16 cellular contexts compared by ENCODE assay signal in the genomic region with DNA sequence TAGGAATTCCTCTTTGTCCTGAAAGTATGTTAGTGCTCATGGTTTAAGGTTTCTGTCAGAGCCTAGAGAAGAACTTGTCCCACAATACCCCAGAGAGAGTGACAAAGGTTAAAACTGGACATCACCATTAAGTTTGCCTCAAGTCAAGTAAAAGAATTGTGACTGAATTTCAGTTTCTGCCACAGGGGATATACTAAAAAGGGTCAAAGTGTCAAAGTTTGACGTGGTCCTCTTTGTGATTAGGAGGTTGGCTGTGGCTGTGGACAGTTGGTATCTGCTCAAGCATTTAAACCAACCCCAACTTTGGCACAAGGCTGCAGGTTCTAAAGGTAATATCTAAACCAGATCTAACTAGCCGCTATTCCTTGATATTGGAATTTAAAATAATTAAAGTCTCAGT.
"Had no signal": no experiment of that assay in that cellular context is flagged by ENCODE, and none has a peak within 500 bp of the region (broad histone marks: within the 10 kb centered on the region; RNA-seq: fewer than 3 reads in every experiment).

No MANE protein-coding gene starts in this region.

- H3K27me3 ChIP-seq: neural progenitor cell, thyroid gland had no signal

- DNase-seq: activated CD4-positive, alpha-beta T cell treated with anti-CD3 and anti-CD28 coated beads, Interleukin-2, amount 10 ng/mL, durations not matched to agents 24 days and 14 days; activated CD4-positive, CD25-positive, alpha-beta regulatory T cell; activated CD8-positive, alpha-beta T cell treated with anti-CD3 and anti-CD28 coated beads, Interleukin-2, amount 10 ng/mL, durations not matched to agents 7 days and 5 days; activated naive CD4-positive, alpha-beta T cell treated with anti-CD3 and anti-CD28 coated beads for 36 hours; activated T-cell treated with anti-CD3 and anti-CD28 coated beads, Interleukin-2, amount 50 U/mL, for 24 hours; caudate nucleus; endodermal cell; foreskin fibroblast; mesendoderm; naive thymus-derived CD4-positive, alpha-beta T cell; stimulated activated naive B cell treated with anti-CD40 and anti-IgM and Interleukin-4, amounts not matched to agents 10 μg/mL and 1 μg/mL and 100 μg/mL, for 72 hours; thyroid gland had no signal

- H3K36me3 ChIP-seq: neural progenitor cell, thyroid gland had no signal

- H3K4me3 ChIP-seq: neural progenitor cell, thyroid gland had no signal

- ATAC-seq: activated CD8-positive, alpha-beta T cell treated with anti-CD3 and anti-CD28 coated beads, Interleukin-2, amount 10 ng/mL, durations not matched to agents 7 days and 5 days; naive thymus-derived CD4-positive, alpha-beta T cell; stimulated activated naive B cell treated with anti-CD40 and anti-IgM and Interleukin-4, amounts not matched to agents 10 μg/mL and 1 μg/mL and 100 μg/mL, for 72 hours had no signal

- H3K4me1 ChIP-seq: neural progenitor cell, thyroid gland had no signal

- H3K9me3 ChIP-seq: thyroid gland had no signal

- H3K27ac ChIP-seq: epithelial cell of prostate, neural progenitor cell, thyroid gland had no signal

- FAIRE-seq: colon, urothelium cell line had no signal
